Comparison of ENCODE assay signal across 1 cellular context in genomic region chr1:175023043-175023921, GRCh38.
TF ChIP-seq lines count a peak whose summit lies in the region.

MRPS14 (minus strand) TSS chr1:175023425; CDS start chr1:175023408, 17 bp downstream.

TF ChIP-seq in GM12878, 131 proteins besides CTCF, POLR2A, EP300 and RAD21 (continued from another document and continues in another):
- TF ChIP-seq PRDM15 (CRISPR knock-in tag; IDR thresholded peaks at IDR 0.05) = no peak
- peak; percentile 92 for TF ChIP-seq TAF1 (IDR thresholded peaks at IDR 0.05; ENCODE audit: borderline replicate concordance, low read depth, low read length)
- no peak for TF ChIP-seq NR2C2 (IDR thresholded peaks at IDR 0.05; ENCODE audit: borderline replicate concordance, control insufficient read depth, insufficient read length, low read depth)
- TF ChIP-seq PML (IDR thresholded peaks at IDR 0.05; ENCODE audit: low read length) = peak; percentile 87
- peak in 1 of 2 experiments; percentile 75; a peak in 2 of 3 replicates for TF ChIP-seq EGR1 (IDR thresholded peaks at IDR 0.05; ENCODE audit: borderline replicate concordance in 1 of 2, low read depth in 2 of 2, low read length in 2 of 2)
- peak; percentile 26; the same call in 1 of the 2 replicates for TF ChIP-seq MTA2 (IDR thresholded peaks at IDR 0.05; ENCODE audit: low read depth)
- peak; percentile 83; the same call in 1 of the 2 replicates for TF ChIP-seq TCF7 (IDR thresholded peaks at IDR 0.05; ENCODE audit: borderline replicate concordance)
- no peak for TF ChIP-seq ZNF274 (IDR thresholded peaks at IDR 0.05; ENCODE audit: insufficient read depth, insufficient read length)
- peak; percentile 57; the same call in 1 of the 2 replicates for TF ChIP-seq NR2C1 (IDR thresholded peaks at IDR 0.05)
- peak; percentile 97 for TF ChIP-seq CHD2 (IDR thresholded peaks at IDR 0.05; ENCODE audit: borderline replicate concordance, low read depth, low read length)
- TF ChIP-seq HCFC1 (IDR thresholded peaks at IDR 0.05; ENCODE audit: low read length) = peak; percentile 75
- peak in 1 of 2 experiments; percentile 51; a peak in 2 of 4 replicates for TF ChIP-seq BHLHE40 (IDR thresholded peaks at IDR 0.05; ENCODE audit: borderline replicate concordance in 1 of 2, low read depth in 2 of 2, low read length in 1 of 2)
- peak; percentile 92 for TF ChIP-seq MXI1 (IDR thresholded peaks at IDR 0.05; ENCODE audit: low read depth, low read length)
- TF ChIP-seq CHD4 (IDR thresholded peaks at IDR 0.05) = no peak
- TF ChIP-seq ESRRA (IDR thresholded peaks at IDR 0.05; ENCODE audit: low read length) = no peak; the same call in 1 of the 2 replicates
- TF ChIP-seq YY1 (IDR thresholded peaks at IDR 0.05; ENCODE audit: low read depth, low read length) = peak; percentile 99
- no peak for TF ChIP-seq MEF2B (IDR thresholded peaks at IDR 0.05; ENCODE audit: partially characterized antibody, poor library complexity, severe bottlenecking)
- no peak for TF ChIP-seq ZBTB33 (IDR thresholded peaks at IDR 0.05)
- TF ChIP-seq SUPT20H (IDR thresholded peaks at IDR 0.05; ENCODE audit: borderline replicate concordance, control insufficient read depth, low read depth, low read length) = no peak
- TF ChIP-seq ATF7 (IDR thresholded peaks at IDR 0.05; ENCODE audit: low read depth) = peak; percentile 60
- no peak for TF ChIP-seq SMARCA5 (IDR thresholded peaks at IDR 0.05)
- TF ChIP-seq PAX8 (IDR thresholded peaks at IDR 0.05) = no peak
- peak; percentile 65 for TF ChIP-seq SP1 (IDR thresholded peaks at IDR 0.05; ENCODE audit: low read depth, low read length)
- no peak; the same call in 1 of the 2 replicates for TF ChIP-seq STAT1 (conservative IDR thresholded peaks at IDR 0.05)
- TF ChIP-seq PKNOX1 (IDR thresholded peaks at IDR 0.05) = peak; percentile 52; the same call in 1 of the 2 replicates
- no peak for TF ChIP-seq SKIL (IDR thresholded peaks at IDR 0.05; ENCODE audit: low read depth, poor library complexity, severe bottlenecking)
- 0 out of 2 replicates have a peak, but pooled peaks have one; percentile 31 for TF ChIP-seq PAX5 (IDR thresholded peaks at IDR 0.05; ENCODE audit: borderline replicate concordance, low read depth, low read length)
- no peak for TF ChIP-seq KAT2A (conservative IDR thresholded peaks at IDR 0.05; ENCODE audit: control insufficient read depth, low read depth, low read length)
- no peak for TF ChIP-seq SIX5 (IDR thresholded peaks at IDR 0.05; ENCODE audit: low read depth, low read length, severe bottlenecking)
- no peak for TF ChIP-seq HDGF (IDR thresholded peaks at IDR 0.05)
- TF ChIP-seq POU2F2 (IDR thresholded peaks at IDR 0.05; ENCODE audit: borderline replicate concordance, low read depth, low read length) = peak; percentile 84; the same call in 2 of the 3 replicates
- TF ChIP-seq SRF (IDR thresholded peaks at IDR 0.05; ENCODE audit: low read depth in 2 of 2, low read length in 2 of 2) = 0 out of 4 replicates have a peak, but pooled peaks of 1 of the 2 experiments have one; percentile 57
- TF ChIP-seq BCL11A (IDR thresholded peaks at IDR 0.05; ENCODE audit: low read depth, low read length) = no peak
- TF ChIP-seq POLR2AphosphoS5 (IDR thresholded peaks at IDR 0.05; ENCODE audit: low read length) = peak; percentile 94
- no peak for TF ChIP-seq ZZZ3 (IDR thresholded peaks at IDR 0.05; ENCODE audit: control insufficient read depth, insufficient read length, low read depth)
- no peak for TF ChIP-seq BCL3 (IDR thresholded peaks at IDR 0.05; ENCODE audit: borderline replicate concordance, insufficient read depth, low read depth, low read length, poor library complexity, severe bottlenecking)
- TF ChIP-seq NRF1 (conservative IDR thresholded peaks at IDR 0.05; ENCODE audit: low read depth, low read length) = no peak
- no peak for TF ChIP-seq GABPA (IDR thresholded peaks at IDR 0.05; ENCODE audit: low read depth)
- TF ChIP-seq SREBF1 (IDR thresholded peaks at IDR 0.05; ENCODE audit: low read length) = no peak
- TF ChIP-seq CHD1 (IDR thresholded peaks at IDR 0.05; ENCODE audit: low read depth, low read length) = no peak
- peak; percentile 77; the same call in 1 of the 2 replicates for TF ChIP-seq SMAD5 (IDR thresholded peaks at IDR 0.05; ENCODE audit: low read depth)
- TF ChIP-seq ZNF207 (IDR thresholded peaks at IDR 0.05; ENCODE audit: borderline replicate concordance) = peak; percentile 93; the same call in 1 of the 2 replicates
- TF ChIP-seq IKZF2 (IDR thresholded peaks at IDR 0.05) = peak; percentile 69 to 80
- no peak for TF ChIP-seq JUND (IDR thresholded peaks at IDR 0.05; ENCODE audit: low read depth, low read length)
- peak; percentile 82 for TF ChIP-seq SMAD1 (IDR thresholded peaks at IDR 0.05; ENCODE audit: low read depth, partially characterized antibody)
- no peak for TF ChIP-seq MLLT1 (IDR thresholded peaks at IDR 0.05)
- TF ChIP-seq ZBTB40 (IDR thresholded peaks at IDR 0.05; ENCODE audit: borderline replicate concordance) = peak; percentile 100
